Comparison of ENCODE assay signal across 8 cellular contexts in genomic region chr20:53943522-53944291, GRCh38.
DNase-seq lines count a peak whose midpoint lies in the region; ATAC-seq, FAIRE-seq and TF ChIP-seq lines count a peak whose summit lies in the region.

No MANE protein-coding gene starts in this region.

- no peak overlapping the region for H3K4me2 ChIP-seq in GM23338

- ATAC-seq in GM23338 = no peak
- ATAC-seq in naive B cell (ENCODE audit: low read depth in 2 of 2) = peak in 1 of 2 donors; percentile 32
- ATAC-seq in GM21381 (IDR thresholded peaks at IDR 0.05; ENCODE audit: unreplicated experiment) = no peak

- H3K27me3 Mint-ChIP-seq in GM23338 (ENCODE audit: insufficient read depth, low read depth, poor library complexity) = peaks cover 5% of the 10 kb centered on the region
- H3K27me3 Mint-ChIP-seq in naive B cell = no peaks in the 10 kb centered on the region

- H3K4me1 ChIP-seq in GM23338 (ENCODE audit: insufficient read depth) = peaks cover 35% of the 10 kb centered on the region

- H3K27me3 ChIP-seq in GM23338 (ENCODE audit: insufficient read depth) (no peaks in the 10 kb centered on the region), bronchial epithelial cell (ENCODE audit: control insufficient read depth, insufficient read depth, low read length) (no peaks in the 10 kb centered on the region)

- H3K27ac Mint-ChIP-seq in GM23338 (no peak overlapping the region), naive B cell (peak overlapping the region in 2 of 6 donors; percentile 25 to 53)

- H3K36me3 ChIP-seq in GM23338 (ENCODE audit: insufficient read depth) (no peaks in the 10 kb centered on the region), bronchial epithelial cell (ENCODE audit: control insufficient read depth, insufficient read depth, low read length) (no peaks in the 10 kb centered on the region)

- TF ChIP-seq POLR2A in GM12891 (IDR thresholded peaks at IDR 0.05; ENCODE audit: low read depth, low read length) = no peak

- H3K36me3 Mint-ChIP-seq in GM23338 (ENCODE audit: low read depth) (no peaks in the 10 kb centered on the region), naive B cell (no peaks in the 10 kb centered on the region)

- 0 out of 2 replicates have a peak overlapping the region, but pooled peaks have one; percentile 30 for H2AFZ ChIP-seq in GM23338

- no peaks in the 10 kb centered on the region for H4K20me1 ChIP-seq in GM23338 (replicated peaks; ENCODE audit: insufficient read depth)

- H3K27ac ChIP-seq in GM23338 (ENCODE audit: low read depth) = no peak overlapping the region

- no peak for FAIRE-seq in bronchial epithelial cell (lab: Jason Lieb, UNC)
- no peak for FAIRE-seq in GM12891 (lab: Jason Lieb, UNC)

- no peaks in the 10 kb centered on the region for H3F3A ChIP-seq in GM23338 (replicated peaks; ENCODE audit: low read depth)

- H3K9me3 Mint-ChIP-seq in GM23338 (no peaks in the 10 kb centered on the region), naive B cell (no peaks in the 10 kb centered on the region)

- H3K4me3 ChIP-seq in GM23338 = no peak overlapping the region
- no peak overlapping the region for H3K4me3 ChIP-seq in bronchial epithelial cell (ENCODE audit: low read depth, low read length)

- TF ChIP-seq CTCF in GM23338 (conservative IDR thresholded peaks at IDR 0.05; ENCODE audit: low read depth in 2 of 2) (peak; percentile 46 to 72; a peak in 3 of 4 replicates), bronchial epithelial cell (IDR thresholded peaks at IDR 0.05; ENCODE audit: insufficient read depth, low read length, severe bottlenecking) (peak; percentile 50)

- no peaks in the 10 kb centered on the region for H3K79me2 ChIP-seq in GM23338 (replicated peaks; ENCODE audit: insufficient read depth)

- no peaks in the 10 kb centered on the region for H3K9me2 ChIP-seq in GM23338 (ENCODE audit: insufficient read depth)

- DNase-seq in AML-193 (lab: John Stamatoyannopoulos, UW) (peak; percentile 36 to 47), GM23338 (ENCODE audit: low spot score) (peak; percentile 50), SK-N-DZ (ENCODE audit: low spot score) (peak; percentile 48), bronchial epithelial cell (ENCODE audit: low read depth) (peak; percentile 30), naive B cell (peak; percentile 32), GM12891 (ENCODE audit: insufficient read length, low spot score) (no peak), NCI-H510A treated with DMSO at 0.1 percent for 48 hours (lab: John Stamatoyannopoulos, UW) (no peak)

- H3K4me1 Mint-ChIP-seq in GM23338 (peaks cover 45% of the 10 kb centered on the region), naive B cell (peaks cover 27 to 53% (median 52%) of the 10 kb centered on the region in 3 donors)

- H3K4me3 Mint-ChIP-seq in GM23338 (no peak overlapping the region), naive B cell (peak overlapping the region in 3 of 8 donors; percentile 25 to 54 (median 40))

TF ChIP-seq in GM23338, 12 proteins besides CTCF, POLR2A, EP300 and RAD21:
- TF ChIP-seq ZNF331 (CRISPR knock-in tag; IDR thresholded peaks at IDR 0.05; ENCODE audit: low read depth) = no peak

TF ChIP-seq in GM12891, 5 proteins besides CTCF, POLR2A, EP300 and RAD21:
- TF ChIP-seq POLR2AphosphoS5 (IDR thresholded peaks at IDR 0.05; ENCODE audit: low read depth, low read length) = no peak
- TF ChIP-seq SPI1 (IDR thresholded peaks at IDR 0.05; ENCODE audit: low read depth, low read length) = no peak
- TF ChIP-seq POU2F2 (IDR thresholded peaks at IDR 0.05; ENCODE audit: low read depth, low read length) = no peak
- no peak for TF ChIP-seq TAF1 (IDR thresholded peaks at IDR 0.05; ENCODE audit: low read depth, low read length)
- no peak for TF ChIP-seq PAX5 (IDR thresholded peaks at IDR 0.05; ENCODE audit: insufficient read depth, low read length, severe bottlenecking)

Comparison
In these comparisons a context has a peak if more than half of its experiments do, and no peak if none do; other contexts are left out.
1. DNase-seq: peak in AML-193 (2 of 2), GM23338 (single experiment), SK-N-DZ (single experiment), bronchial epithelial cell (single experiment) and naive B cell (single experiment); none in GM12891 (single experiment) and NCI-H510A treated with DMSO at 0.1 percent for 48 hours (single experiment).